ENCODE assay signal across 11 cellular contexts in the genomic region with DNA sequence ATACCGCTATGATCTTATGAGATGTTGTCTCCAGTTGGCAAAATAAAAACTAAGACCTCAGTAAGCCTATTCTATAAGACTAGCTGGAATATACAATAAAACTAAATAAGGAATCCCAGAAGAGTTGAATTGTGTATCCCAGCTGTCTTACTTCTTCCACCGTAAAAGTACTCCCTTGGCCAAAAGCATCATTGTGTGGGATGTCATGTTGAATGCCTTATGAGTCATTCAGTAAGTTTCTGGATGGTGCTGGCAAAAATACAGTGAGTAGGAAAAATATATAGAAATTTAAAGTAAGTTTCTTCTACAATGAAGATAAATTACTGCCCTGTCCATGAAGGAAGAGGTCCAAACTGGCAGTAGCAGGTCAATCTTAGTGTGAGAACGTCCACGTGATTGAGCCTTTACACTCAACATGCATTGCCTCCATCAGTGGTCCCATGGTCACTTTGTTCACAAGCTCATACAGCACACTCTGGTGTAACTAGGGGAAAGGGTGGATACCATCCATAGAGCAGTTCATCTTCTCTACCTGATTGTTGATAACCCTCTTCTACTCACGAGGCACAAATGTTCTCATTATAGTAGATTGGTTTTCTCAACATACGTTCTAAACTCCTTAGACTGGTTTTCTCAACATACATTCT. TPM values are rescaled to one million over a fixed set of nuclear protein-coding genes. Genes with fewer than 3 reads are reported as not detected.
A peak's percentile ranks its signal among the peaks of the same experiment; 100 is the strongest.
DNase-seq lines count a peak whose midpoint lies in the region; ATAC-seq, FAIRE-seq and TF ChIP-seq lines count a peak whose summit lies in the region.
"Had no signal": no experiment of that assay in that cellular context is flagged by ENCODE, and none has a peak within 500 bp of the region (broad histone marks: within the 10 kb centered on the region; RNA-seq: fewer than 3 reads in every experiment).

No MANE protein-coding gene starts in this region.

- no peak for DNase-seq in GM12891 (ENCODE audit: insufficient read length, low spot score)
- peak; percentile 30 for DNase-seq in adipocyte (ENCODE audit: low read depth)
- no peak for DNase-seq in natural killer cell treated with Interleukin-12 subunit alpha and Interleukin-12 subunit beta and Interleukin-15 and Interleukin-18, amount 100 ng/mL, for 72 hours (ENCODE audit: low spot score)
- DNase-seq in stimulated activated CD4-positive, alpha-beta T cell treated with anti-CD3 and anti-CD28 coated beads, Interleukin-4, amount 100 ng/mL, for 1 hour, result no peak
- no peak for DNase-seq in ureter (ENCODE audit: low spot score)
- no peak for DNase-seq in tibial artery
- DNase-seq: foreskin melanocyte, NCI-H510A treated with DMSO at 0.1 percent for 48 hours had no signal

- TF ChIP-seq POLR2A in GM12891 (IDR thresholded peaks at IDR 0.05; ENCODE audit: low read depth, low read length), result peak; percentile 15; the same call in 1 of the 2 replicates

- H3K36me3 ChIP-seq in adipocyte (ENCODE audit: control insufficient read depth, insufficient read depth, low read length, severe bottlenecking) (no peaks in the 10 kb centered on the region), tibial artery (no peaks in the 10 kb centered on the region)

- peaks cover 4% of the 10 kb centered on the region for H3K36me3 Mint-ChIP-seq in natural killer cell treated with Interleukin-12 subunit alpha and Interleukin-12 subunit beta and Interleukin-15 and Interleukin-18, amount 100 ng/mL, for 72 hours

- H3K4me3 ChIP-seq in adipocyte (ENCODE audit: low read length) (no peak overlapping the region), tibial artery (no peak overlapping the region)

- no peaks in the 10 kb centered on the region for H3K9me3 ChIP-seq in adipocyte (ENCODE audit: control insufficient read depth, low read length)
- H3K9me3 ChIP-seq in tibial artery, result no peaks in the 10 kb centered on the region

- intact Hi-C loops in tibial artery (cut with DNase I; ENCODE audit: low total_unique reads), result no loop called here

- no peaks in the 10 kb centered on the region for H3K9me3 Mint-ChIP-seq in natural killer cell treated with Interleukin-12 subunit alpha and Interleukin-12 subunit beta and Interleukin-15 and Interleukin-18, amount 100 ng/mL, for 72 hours
- H3K9me3 Mint-ChIP-seq: neural crest cell had no signal

- H3K27me3 Mint-ChIP-seq in natural killer cell treated with Interleukin-12 subunit alpha and Interleukin-12 subunit beta and Interleukin-15 and Interleukin-18, amount 100 ng/mL, for 72 hours, result peaks cover 0 to 8% of the 10 kb centered on the region in 2 donors

- no peak for TF ChIP-seq CTCF in tibial artery (IDR thresholded peaks at IDR 0.05)

- H3K27ac Mint-ChIP-seq in natural killer cell treated with Interleukin-12 subunit alpha and Interleukin-12 subunit beta and Interleukin-15 and Interleukin-18, amount 100 ng/mL, for 72 hours, result peak overlapping the region; percentile 84 to 86

- H3K9ac ChIP-seq in adipocyte (ENCODE audit: low read length), result no peak overlapping the region

- peak overlapping the region; percentile 67 for H3K4me3 Mint-ChIP-seq in natural killer cell treated with Interleukin-12 subunit alpha and Interleukin-12 subunit beta and Interleukin-15 and Interleukin-18, amount 100 ng/mL, for 72 hours
- H3K4me3 Mint-ChIP-seq: neural crest cell had no signal

- peak; percentile 38 for ATAC-seq in HG03175 (IDR thresholded peaks at IDR 0.05; ENCODE audit: unreplicated experiment)
- peak; percentile 0 to 3 for ATAC-seq in natural killer cell treated with Interleukin-12 subunit alpha and Interleukin-12 subunit beta and Interleukin-15 and Interleukin-18, amount 100 ng/mL, for 72 hours
- no peak for ATAC-seq in activated CD4-positive, CD25-positive, alpha-beta regulatory T cell treated with anti-CD3 and anti-CD28 coated beads, Interleukin-2, amount 50 U/mL, for 24 hours

- H3K4me1 Mint-ChIP-seq in natural killer cell treated with Interleukin-12 subunit alpha and Interleukin-12 subunit beta and Interleukin-15 and Interleukin-18, amount 100 ng/mL, for 72 hours (ENCODE audit: low read depth in 2 of 2), result peaks cover 52 to 59% of the 10 kb centered on the region in 2 donors
- H3K4me1 Mint-ChIP-seq: neural crest cell had no signal

- no peak overlapping the region for H3K27ac ChIP-seq in tibial artery

- H3K4me1 ChIP-seq in adipocyte (ENCODE audit: control insufficient read depth, insufficient read depth, low read length) (no peaks in the 10 kb centered on the region), tibial artery (no peaks in the 10 kb centered on the region)

- FAIRE-seq in GM12891 (lab: Jason Lieb, UNC), result no peak

- H3K27me3 ChIP-seq in adipocyte (replicated peaks; ENCODE audit: control insufficient read depth, insufficient read depth, low read length) (peaks cover 5% of the 10 kb centered on the region), tibial artery (peaks cover 0 to 6% of the 10 kb centered on the region in 2 donors)

TF ChIP-seq in GM12891, 5 proteins besides CTCF, POLR2A, EP300 and RAD21:
- no peak for TF ChIP-seq POLR2AphosphoS5 (IDR thresholded peaks at IDR 0.05; ENCODE audit: low read depth, low read length)
TF ChIP-seq in GM12891: peak in this region for 0.

RNA-seq across cellular contexts. Expression of a gene that starts 13.7 kb away (rescaled TPM):
- polyA plus RNA-seq in GM12891 (2012; ENCODE audit: low read depth, missing spikeins), result 81.5 TPM
- 10 to 100 TPM in 1 of 2 donors, 1 to 10 TPM in 1; 6.4 to 11.3 TPM for total RNA-seq in natural killer cell treated with Interleukin-12 subunit alpha and Interleukin-12 subunit beta and Interleukin-15 and Interleukin-18, amount 100 ng/mL, for 72 hours
- 14.7 TPM for total RNA-seq in ureter

RNA-seq across cellular contexts. Expression of a gene that starts 44.2 kb away (rescaled TPM):
- polyA plus RNA-seq in GM12891 (2012; ENCODE audit: low read depth, missing spikeins), result 16.5 TPM
- 10 to 100 TPM; 41.8 to 82.9 TPM for total RNA-seq in natural killer cell treated with Interleukin-12 subunit alpha and Interleukin-12 subunit beta and Interleukin-15 and Interleukin-18, amount 100 ng/mL, for 72 hours
- total RNA-seq in ureter, result 52.7 TPM

Comparison
In these comparisons a context has a peak if more than half of its experiments do, and no peak if none do; other contexts are left out.
1. ATAC-seq: peak in HG03175 (single experiment) and natural killer cell treated with Interleukin-12 subunit alpha and Interleukin-12 subunit beta and Interleukin-15 and Interleukin-18, amount 100 ng/mL, for 72 hours (2 of 2); none in activated CD4-positive, CD25-positive, alpha-beta regulatory T cell treated with anti-CD3 and anti-CD28 coated beads, Interleukin-2, amount 50 U/mL, for 24 hours (0 of 2).